ENCODE assay signal across 9 cellular contexts in genomic region chrX:94831364-94831763, GRCh38.
DNase-seq lines count a peak whose midpoint lies in the region; ATAC-seq, FAIRE-seq and TF ChIP-seq lines count a peak whose summit lies in the region.
"Had no signal": no experiment of that assay in that cellular context is flagged by ENCODE, and none has a peak within 500 bp of the region (broad histone marks: within the 10 kb centered on the region; RNA-seq: fewer than 3 reads in every experiment).

No MANE protein-coding gene starts in this region.

- H3K4me2 ChIP-seq in keratinocyte (ENCODE audit: control insufficient read depth, extremely low read depth, insufficient read depth, low read depth, low read length), result no peak overlapping the region

- H3K27ac ChIP-seq in Panc1 (ENCODE audit: low read length), result no peak overlapping the region
- no peak overlapping the region for H3K27ac ChIP-seq in keratinocyte (ENCODE audit: control insufficient read depth, insufficient read depth, low read length)
- H3K27ac ChIP-seq in substantia nigra (ENCODE audit: low read depth, low read length, poor library complexity, severe bottlenecking), result no peak overlapping the region

- DNase-seq in BE2C (no peak), Panc1 (ENCODE audit: low read depth, low spot score) (no peak), keratinocyte (ENCODE audit: low read depth, low spot score) (no peak), NCI-H2029 treated with DMSO at 0.1 percent for 48 hours (lab: John Stamatoyannopoulos, UW) (no peak), substantia nigra (lab: John Stamatoyannopoulos, UW) (no peak), epidermal melanocyte (ENCODE audit: insufficient read length, low spot score) (no peak)
- no peak for DNase-seq in activated CD8-positive, alpha-beta memory T cell treated with anti-CD3 and anti-CD28 coated beads, Interleukin-2, amount 50 U/mL, for 48 hours
- DNase-seq: activated T-cell treated with anti-CD3 and anti-CD28 coated beads, Interleukin-2, amount 50 U/mL, for 72 hours had no signal

- H3K9me1 ChIP-seq in keratinocyte (ENCODE audit: control insufficient read depth, extremely low read depth, insufficient read depth, low read length), result no peaks in the 10 kb centered on the region

- no peak overlapping the region for H3K9ac ChIP-seq in keratinocyte (ENCODE audit: control insufficient read depth, extremely low read depth, insufficient read depth, low read length)

- H3K4me3 ChIP-seq in BE2C (ENCODE audit: low read depth, low read length) (no peak overlapping the region), Panc1 (ENCODE audit: low read depth in 2 of 2, low read length in 2 of 2) (no peak overlapping the region), keratinocyte (ENCODE audit: control insufficient read depth in 2 of 3, extremely low read depth in 1 of 3, insufficient read depth in 2 of 3, low read depth in 1 of 3, low read length in 3 of 3) (no peak overlapping the region)

- H3K36me3 ChIP-seq in BE2C (no peaks in the 10 kb centered on the region), Panc1 (ENCODE audit: control insufficient read depth, insufficient read depth, low read length) (no peaks in the 10 kb centered on the region), keratinocyte (ENCODE audit: control insufficient read depth in 2 of 2, extremely low read depth in 1 of 2, insufficient read depth in 2 of 2, low read length in 2 of 2) (no peaks in the 10 kb centered on the region)

- intact Hi-C loops in Panc1 (cut with micrococcal nuclease; ENCODE audit: unreplicated experiment), result loop anchor here (10.0 kb wide), 1 partner anchor 243 kb away; no protein-coding TSS in a partner anchor

- no peaks in the 10 kb centered on the region for H3K27me3 ChIP-seq in BE2C
- no peaks in the 10 kb centered on the region for H3K27me3 ChIP-seq in Panc1 (ENCODE audit: control insufficient read depth, insufficient read depth, low read length)
- H3K27me3 ChIP-seq in keratinocyte (ENCODE audit: control insufficient read depth, extremely low read depth, insufficient read depth, low read length), result no peaks in the 10 kb centered on the region

- H3K9me3 ChIP-seq in BE2C (no peaks in the 10 kb centered on the region), Panc1 (ENCODE audit: control insufficient read depth, insufficient read depth, low read depth, low read length) (no peaks in the 10 kb centered on the region), keratinocyte (ENCODE audit: control insufficient read depth, low read depth, low read length) (no peaks in the 10 kb centered on the region)

- no peak for FAIRE-seq in keratinocyte (lab: Jason Lieb, UNC)

- H2AFZ ChIP-seq in keratinocyte (ENCODE audit: control insufficient read depth, low read length), result no peak overlapping the region

- BruUV-seq in Panc1 (replicated peaks; lab: Mats Ljungman, UMichigan), result no TSS peak

- dilution Hi-C loops in keratinocyte (cut with MboI; ENCODE audit: extremely low pct_ligation_motif_present, low sequenced_read_pairs), result no loop called here

- in situ Hi-C loops in Panc1 (cut with HindIII; ENCODE audit: low pct_unique_long_range_greater_than_20kb, low sequenced_read_pairs), result no loop called here

- CTCF ChIA-PET in Panc1 (lab: Charles Lee), result no interaction called here

- H4K20me1 ChIP-seq in keratinocyte (ENCODE audit: control insufficient read depth, extremely low read depth, insufficient read depth, low read length), result no peaks in the 10 kb centered on the region

- no peaks in the 10 kb centered on the region for H3K79me2 ChIP-seq in keratinocyte (ENCODE audit: control insufficient read depth, insufficient read depth, low read length)

- POLR2A ChIA-PET in Panc1 (lab: Charles Lee), result no interaction called here

- H3K4me1 ChIP-seq in BE2C (peaks cover 6% of the 10 kb centered on the region), Panc1 (ENCODE audit: control insufficient read depth, insufficient read depth, low read length) (no peaks in the 10 kb centered on the region), keratinocyte (ENCODE audit: control insufficient read depth, extremely low read depth, insufficient read depth, low read length) (no peaks in the 10 kb centered on the region)

- TF ChIP-seq CTCF in BE2C (IDR thresholded peaks at IDR 0.05; ENCODE audit: low read depth, low read length), result peak; percentile 54
- TF ChIP-seq CTCF in Panc1 (IDR thresholded peaks at IDR 0.05), result peak; percentile 22; the same call in 1 of the 2 replicates
- peak in 2 of 3 experiments; percentile 33 to 48 for TF ChIP-seq CTCF in keratinocyte (optimal IDR thresholded peaks at IDR 0.05 in 1 of 3, IDR thresholded peaks at IDR 0.05 in 1 of 3, conservative IDR thresholded peaks at IDR 0.05 in 1 of 3; ENCODE audit: extremely low read depth in 1 of 3, insufficient read depth in 2 of 3, low read length in 3 of 3)

- ATAC-seq in GM19351 (IDR thresholded peaks at IDR 0.05; ENCODE audit: unreplicated experiment), result peak; percentile 61
- no peak for ATAC-seq in Panc1
